ENCODE assay signal across 27 cellular contexts in genomic region chr4:124044330-124044729, GRCh38.
"Had no signal": no experiment of that assay in that cellular context is flagged by ENCODE, and none has a peak within 500 bp of the region (broad histone marks: within the 10 kb centered on the region; RNA-seq: fewer than 3 reads in every experiment).

No MANE protein-coding gene starts in this region.

- H3K4me3 Mint-ChIP-seq: naive B cell; natural killer cell; stimulated activated naive B cell treated with anti-CD40 and anti-IgM and Interleukin-4, amounts not matched to agents 10 μg/mL and 1 μg/mL and 100 μg/mL, for 72 hours had no signal

- H3K4me1 ChIP-seq: heart right ventricle, left lung, lower lobe of right lung, pancreas, prostate gland, stomach, testis, thyroid gland, transverse colon, upper lobe of right lung had no signal

- DNase-seq: heart right ventricle; kidney glomerular epithelial cell; left colon; lower lobe of right lung; mammary epithelial cell; mesenchymal stem cell; naive B cell; natural killer cell; nucleus accumbens; pancreas; retina; stimulated activated CD4-positive, alpha-beta T cell treated with anti-CD3 and anti-CD28 coated beads, Interleukin-12 subunit alpha, Interleukin-12 subunit beta, amount 100 ng/mL, for 4 hours; stimulated activated CD4-positive, alpha-beta T cell treated with anti-CD3 and anti-CD28 coated beads, Interleukin-15, amount 100 ng/mL, for 24 hours; stimulated activated CD4-positive, alpha-beta T cell treated with anti-CD3 and anti-CD28 coated beads, Interleukin-2, amount 100 ng/mL, for 24 hours; stimulated activated CD4-positive, alpha-beta T cell treated with anti-CD3 and anti-CD28 coated beads, Interleukin-4, amount 100 ng/mL, for 1 hour; stimulated activated naive B cell treated with anti-CD40 and anti-IgM and Interleukin-4, amounts not matched to agents 10 μg/mL and 1 μg/mL and 100 μg/mL, for 72 hours; stimulated activated naive CD8-positive, alpha-beta T cell treated with anti-CD3 and anti-CD28 coated beads, Interleukin-15, Interleukin-2, amounts not matched to agents 100 U/mL and 50 U/mL, for 24 hours; stomach; testis; thyroid gland; transverse colon; upper lobe of right lung had no signal

- H3K4me1 Mint-ChIP-seq: naive B cell; natural killer cell; stimulated activated naive B cell treated with anti-CD40 and anti-IgM and Interleukin-4, amounts not matched to agents 10 μg/mL and 1 μg/mL and 100 μg/mL, for 72 hours had no signal

- H3K79me2 ChIP-seq: hepatocyte had no signal

- H3K4me3 ChIP-seq: heart right ventricle, hepatocyte, left lung, lower lobe of right lung, pancreas, prostate gland, skin epidermis, stomach, testis, thyroid gland, transverse colon, upper lobe of right lung had no signal

- H3K27ac Mint-ChIP-seq: naive B cell; natural killer cell; stimulated activated naive B cell treated with anti-CD40 and anti-IgM and Interleukin-4, amounts not matched to agents 10 μg/mL and 1 μg/mL and 100 μg/mL, for 72 hours had no signal

- H3K4me2 ChIP-seq: hepatocyte had no signal

- H3K36me3 ChIP-seq: heart right ventricle, left lung, lower lobe of right lung, pancreas, prostate gland, stomach, thyroid gland, transverse colon, upper lobe of right lung had no signal

- H3K27me3 ChIP-seq: heart right ventricle, hepatocyte, left lung, pancreas, stomach, testis, thyroid gland, transverse colon, upper lobe of right lung had no signal

- ATAC-seq: left colon; left lung; lower lobe of right lung; natural killer cell; pancreas; sciatic nerve; stimulated activated naive B cell treated with anti-CD40 and anti-IgM and Interleukin-4, amounts not matched to agents 10 μg/mL and 1 μg/mL and 100 μg/mL, for 72 hours; stimulated activated naive CD8-positive, alpha-beta T cell treated with anti-CD3 and anti-CD28 coated beads, Interleukin-15, Interleukin-2, amounts not matched to agents 100 U/mL and 50 U/mL, for 24 hours; upper lobe of right lung had no signal

- H3K36me3 Mint-ChIP-seq: naive B cell; natural killer cell; stimulated activated naive B cell treated with anti-CD40 and anti-IgM and Interleukin-4, amounts not matched to agents 10 μg/mL and 1 μg/mL and 100 μg/mL, for 72 hours had no signal

- H2AFZ ChIP-seq: hepatocyte had no signal

- H3K27ac ChIP-seq: heart right ventricle, hepatocyte, left lung, lower lobe of right lung, pancreas, prostate gland, skin epidermis, stomach, testis, thyroid gland, transverse colon, upper lobe of right lung had no signal

- H3K9me3 ChIP-seq: left lung, lower lobe of right lung, pancreas, prostate gland, stomach, testis, thyroid gland, transverse colon, upper lobe of right lung had no signal
